Comparison of ENCODE assay signal across 1 cellular context in genomic region chr17:67246648-67247415, GRCh38.
A peak's percentile ranks its signal among the peaks of the same experiment; 100 is the strongest.
TF ChIP-seq lines count a peak whose summit lies in the region.

No MANE protein-coding gene starts in this region.

TF ChIP-seq in K562, 482 proteins besides CTCF, POLR2A, EP300 and RAD21 (continued from another document and continues in another):
- TF ChIP-seq PURB (CRISPR knock-in tag; IDR thresholded peaks at IDR 0.05; ENCODE audit: low read depth), result no peak
- TF ChIP-seq DPF2 (IDR thresholded peaks at IDR 0.05), result peak; percentile 46; the same call in 1 of the 2 replicates
- no peak for TF ChIP-seq USF2 (CRISPR knock-in tag; IDR thresholded peaks at IDR 0.05)
- 0 out of 2 replicates have a peak, but pooled peaks have one; percentile 24 for TF ChIP-seq ZNF143 (CRISPR knock-in tag; IDR thresholded peaks at IDR 0.05)
- TF ChIP-seq CAMTA2 (CRISPR knock-in tag; conservative IDR thresholded peaks at IDR 0.05), result no peak
- TF ChIP-seq MGA (IDR thresholded peaks at IDR 0.05), result peak; percentile 74
- no peak for TF ChIP-seq ZNF740 (CRISPR knock-in tag; IDR thresholded peaks at IDR 0.05)
- no peak for TF ChIP-seq ZNF740 (tag; IDR thresholded peaks at IDR 0.05)
- peak; percentile 44; the same call in 1 of the 2 replicates for TF ChIP-seq ARID1B (IDR thresholded peaks at IDR 0.05)
- 0 out of 4 replicates have a peak, but pooled peaks of 1 of the 2 experiments have one; percentile 70 for TF ChIP-seq UBTF (IDR thresholded peaks at IDR 0.05; ENCODE audit: borderline replicate concordance in 1 of 2, low read depth in 2 of 2, low read length in 2 of 2)
- no peak for TF ChIP-seq E2F3 (CRISPR knock-in tag; IDR thresholded peaks at IDR 0.05)
- no peak for TF ChIP-seq ZNF436 (CRISPR knock-in tag; IDR thresholded peaks at IDR 0.05)
- peak; percentile 83 for TF ChIP-seq FOSL1 (tag; conservative IDR thresholded peaks at IDR 0.05)
- no peak for TF ChIP-seq PYGO2 (tag; IDR thresholded peaks at IDR 0.05)
- 0 out of 2 replicates have a peak, but pooled peaks have one; percentile 13 for TF ChIP-seq BCOR (IDR thresholded peaks at IDR 0.05)
- TF ChIP-seq L3MBTL2 (IDR thresholded peaks at IDR 0.05), result peak; percentile 78
- TF ChIP-seq MTA1 (IDR thresholded peaks at IDR 0.05; ENCODE audit: borderline replicate concordance), result no peak
- TF ChIP-seq MLLT1 (IDR thresholded peaks at IDR 0.05), result no peak
- no peak for TF ChIP-seq CEBPZ (IDR thresholded peaks at IDR 0.05; ENCODE audit: borderline replicate concordance, low read depth, low read length)
- no peak for TF ChIP-seq TCF7L2 (IDR thresholded peaks at IDR 0.05; ENCODE audit: low read depth, low read length)
- no peak for TF ChIP-seq BRF2 (IDR thresholded peaks at IDR 0.05; ENCODE audit: borderline replicate concordance, insufficient read depth, insufficient read length)
- TF ChIP-seq RFX7 (CRISPR knock-in tag; IDR thresholded peaks at IDR 0.05), result no peak
- TF ChIP-seq E2F6 (IDR thresholded peaks at IDR 0.05; ENCODE audit: borderline replicate concordance in 1 of 2, extremely low read depth in 1 of 2, insufficient read depth in 1 of 2, insufficient read length in 1 of 2, low read depth in 1 of 2, low read length in 1 of 2, poor library complexity in 1 of 2, severe bottlenecking in 1 of 2), result peak in 1 of 2 experiments; percentile 89
- no peak for TF ChIP-seq SAP30 (IDR thresholded peaks at IDR 0.05; ENCODE audit: borderline replicate concordance, insufficient read depth, low read depth, low read length, poor library complexity, severe bottlenecking)
- no peak for TF ChIP-seq ZNF197 (CRISPR knock-in tag; IDR thresholded peaks at IDR 0.05; ENCODE audit: low read depth)
- no peak for TF ChIP-seq MIER1 (IDR thresholded peaks at IDR 0.05; ENCODE audit: low read depth)
- no peak for TF ChIP-seq NFRKB (IDR thresholded peaks at IDR 0.05; ENCODE audit: low read depth)
- TF ChIP-seq HOMEZ (CRISPR knock-in tag; IDR thresholded peaks at IDR 0.05), result no peak
- no peak for TF ChIP-seq ZKSCAN1 (IDR thresholded peaks at IDR 0.05; ENCODE audit: low read depth, low read length)
